In genomic region chr21:26965091-26965566, GRCh38 we compare ENCODE assay signal across 10 cellular contexts. TPM values are rescaled to one million over a fixed set of nuclear protein-coding genes. Genes with fewer than 3 reads are reported as not detected.
DNase-seq lines count a peak whose midpoint lies in the region; ATAC-seq and TF ChIP-seq lines count a peak whose summit lies in the region.
"Had no signal": no experiment of that assay in that cellular context is flagged by ENCODE, and none has a peak within 500 bp of the region (broad histone marks: within the 10 kb centered on the region; RNA-seq: fewer than 3 reads in every experiment).

No MANE protein-coding gene starts in this region.

- no peak for TF ChIP-seq CTCF in fibroblast of mammary gland (conservative IDR thresholded peaks at IDR 0.05; ENCODE audit: control insufficient read depth, insufficient read depth, low read depth, low read length)
- no peak for TF ChIP-seq CTCF in upper lobe of right lung (IDR thresholded peaks at IDR 0.05)

- peak overlapping the region; percentile 80 for H3K23ac ChIP-seq in neuronal stem cell (ENCODE audit: low read depth, low read length, poor library complexity)

- H3K4me2 ChIP-seq in neuronal stem cell (ENCODE audit: insufficient read depth, low read length, poor library complexity, severe bottlenecking) = no peak overlapping the region

- H3K9me3 ChIP-seq in neuronal stem cell (replicated peaks in 1 of 2; ENCODE audit: control insufficient read depth in 2 of 2, insufficient read depth in 1 of 2, low read depth in 1 of 2, low read length in 2 of 2) (no peaks in the 10 kb centered on the region), upper lobe of right lung (no peaks in the 10 kb centered on the region)

- ATAC-seq in left cardiac atrium (no peak), upper lobe of right lung (no peak), HG02623 (IDR thresholded peaks at IDR 0.05; ENCODE audit: unreplicated experiment) (no peak)

- peak overlapping the region; percentile 63 for H3K4me3 ChIP-seq in fibroblast of mammary gland (ENCODE audit: control insufficient read depth, low read depth, low read length)
- H3K4me3 ChIP-seq in neuronal stem cell (ENCODE audit: low read length in 2 of 2) = no peak overlapping the region
- H3K4me3 ChIP-seq in upper lobe of right lung = peak overlapping the region; percentile 55

- H3K27ac ChIP-seq in neuronal stem cell (replicated peaks; ENCODE audit: low read length) = no peak overlapping the region
- H3K27ac ChIP-seq in upper lobe of right lung = peak overlapping the region; percentile 17

- no peak overlapping the region for H3K9ac ChIP-seq in neuronal stem cell (ENCODE audit: low read depth, low read length, poor library complexity)

- H3K27me3 ChIP-seq in neuronal stem cell (ENCODE audit: control insufficient read depth in 3 of 3, insufficient read depth in 3 of 3, low read depth in 1 of 3, low read length in 3 of 3) (peaks cover 7 to 84% (median 29%) of the 10 kb centered on the region in 3 experiments), upper lobe of right lung (peaks cover 31% of the 10 kb centered on the region)

- intact Hi-C loops in cardiac septum (cut with DNase I) = loop anchor here (10.0 kb wide), 1 partner anchor 460 kb away; no protein-coding TSS in a partner anchor
- intact Hi-C loops in left cardiac atrium (cut with DNase I) = no loop called here
- intact Hi-C loops in upper lobe of right lung (cut with DNase I) = no loop called here

- H2AFZ ChIP-seq in neuronal stem cell (ENCODE audit: low read length) = peak overlapping the region; percentile 83

- H3K4me1 ChIP-seq in neuronal stem cell (ENCODE audit: control insufficient read depth in 2 of 2, insufficient read depth in 1 of 2, low read depth in 1 of 2, low read length in 2 of 2) (peaks cover 0 to 8% of the 10 kb centered on the region in 2 donors), upper lobe of right lung (peaks cover 19% of the 10 kb centered on the region)

- no peak overlapping the region for H2BK15ac ChIP-seq in neuronal stem cell (ENCODE audit: low read length)

- no peak overlapping the region for H4K91ac ChIP-seq in neuronal stem cell (ENCODE audit: low read depth, low read length, poor library complexity)

- DNase-seq in cardiac septum (ENCODE audit: low spot score) (peak; percentile 73), left cardiac atrium (no peak), fibroblast of mammary gland (ENCODE audit: low read depth) (no peak), neuronal stem cell (ENCODE audit: low spot score) (no peak), upper lobe of right lung (no peak), activated gamma-delta T cell treated with Interleukin-2 at 50 U/mL for 16 hours (no peak), T-helper 1 cell (no peak)
- DNase-seq: ACHN; activated CD4-positive, alpha-beta memory T cell treated with anti-CD3 and anti-CD28 coated beads for 36 hours had no signal

- no peak overlapping the region for H3K18ac ChIP-seq in neuronal stem cell (ENCODE audit: low read length)

- WGBS in neuronal stem cell (ENCODE audit: extremely low coverage in 2 of 2, insufficient read length in 2 of 2, insufficient replicate concordance in 1 of 2), 2 donors = no CpG with 5 or more reads among the region's 18 CpGs

- no peak overlapping the region for H4K8ac ChIP-seq in neuronal stem cell (ENCODE audit: low read depth, low read length)

- no peak overlapping the region for H3K4ac ChIP-seq in neuronal stem cell (ENCODE audit: low read length)

- no peak overlapping the region for H2BK12ac ChIP-seq in neuronal stem cell (ENCODE audit: low read length)

- no peak overlapping the region for H2BK5ac ChIP-seq in neuronal stem cell (ENCODE audit: low read length)

- H3K14ac ChIP-seq in neuronal stem cell (ENCODE audit: low read length) = no peak overlapping the region

- no peak overlapping the region for H2AK5ac ChIP-seq in neuronal stem cell (ENCODE audit: low read depth, low read length)

- H3K36me3 ChIP-seq in neuronal stem cell (replicated peaks in 1 of 2; ENCODE audit: control insufficient read depth in 2 of 2, insufficient read depth in 2 of 2, low read length in 2 of 2) (no peaks in the 10 kb centered on the region), upper lobe of right lung (no peaks in the 10 kb centered on the region)

- H2BK120ac ChIP-seq in neuronal stem cell (ENCODE audit: low read depth, low read length) = no peak overlapping the region

- H3K79me1 ChIP-seq in neuronal stem cell (ENCODE audit: low read depth, low read length) = no peaks in the 10 kb centered on the region

RNA-seq across cellular contexts. Expression of gene ADAMTS5, which starts 1.8 kb away (rescaled TPM):
- total RNA-seq in cardiac septum (4.0 TPM), left cardiac atrium (1 to 10 TPM; 7.2 to 7.9 TPM), upper lobe of right lung (3.2 TPM)
- polyA plus RNA-seq in neuronal stem cell (2013, experiment 1 of 2) = 0.06 TPM
- 0.07 TPM for polyA plus RNA-seq in neuronal stem cell (2013, experiment 2 of 2)
- total RNA-seq: activated CD4-positive, alpha-beta memory T cell treated with anti-CD3 and anti-CD28 coated beads for 36 hours had no signal

Comparison
In these comparisons a context has a peak if more than half of its experiments do, and no peak if none do; other contexts are left out.
1. H3K4me3 ChIP-seq: peak in fibroblast of mammary gland (single experiment) and upper lobe of right lung (single experiment); none in neuronal stem cell (0 of 2).